29 cellular contexts compared by ENCODE assay signal in the genomic region with DNA sequence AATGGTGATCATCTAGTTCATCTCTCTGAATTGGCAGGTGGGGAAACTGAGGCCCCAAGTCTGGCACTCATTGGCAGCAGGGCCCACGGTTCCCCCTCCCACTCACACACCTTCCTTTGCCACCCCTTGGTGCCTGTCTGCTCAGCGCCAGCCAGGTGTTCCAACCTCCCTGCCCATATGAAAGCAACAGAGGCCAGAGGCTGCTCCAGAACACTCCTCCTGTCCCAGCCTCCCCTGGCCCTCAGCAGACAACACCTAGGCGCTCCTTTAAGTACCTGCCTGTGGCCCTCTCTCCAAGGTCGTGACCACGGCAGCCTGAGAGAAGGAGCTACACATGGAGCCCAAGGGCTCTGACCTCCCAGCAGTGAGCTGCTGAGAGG.
A peak's percentile ranks its signal among the peaks of the same experiment; 100 is the strongest.
DNase-seq lines count a peak whose midpoint lies in the region; ATAC-seq, FAIRE-seq and TF ChIP-seq lines count a peak whose summit lies in the region.
"Had no signal": no experiment of that assay in that cellular context is flagged by ENCODE, and none has a peak within 500 bp of the region (broad histone marks: within the 10 kb centered on the region; RNA-seq: fewer than 3 reads in every experiment).

No MANE protein-coding gene starts in this region.

- no peak overlapping the region for H2BK5ac ChIP-seq in H9 (ENCODE audit: insufficient read length, low read length)
- H2BK5ac ChIP-seq in H1 (ENCODE audit: low read depth, low read length), result no peak overlapping the region

- H2AFZ ChIP-seq in H9 (ENCODE audit: low read length), result no peak overlapping the region
- H2AFZ ChIP-seq in H1 (ENCODE audit: low read length), result no peak overlapping the region

- H3K79me1 ChIP-seq in H9 (ENCODE audit: insufficient read depth, low read depth, low read length, poor library complexity, severe bottlenecking) (no peaks in the 10 kb centered on the region), H1 (ENCODE audit: low read depth, low read length) (no peaks in the 10 kb centered on the region)

- no peak overlapping the region for H2BK20ac ChIP-seq in H9 (ENCODE audit: low read depth, low read length, poor library complexity, severe bottlenecking)
- no peak overlapping the region for H2BK20ac ChIP-seq in H1 (ENCODE audit: low read length)

- H3K4me1 Mint-ChIP-seq in H9, result peaks cover 16 to 23% of the 10 kb centered on the region in 2 experiments
- H3K4me1 Mint-ChIP-seq in activated naive CD4-positive, alpha-beta T cell treated with anti-CD3 and anti-CD28 coated beads, Interleukin-2, amount 10 ng/mL, durations not matched to agents 7 days and 5 days, result no peaks in the 10 kb centered on the region

- TF ChIP-seq POLR2A in H1 (IDR thresholded peaks at IDR 0.05; ENCODE audit: control extremely low read depth in 1 of 2, low read depth in 2 of 2, low read length in 2 of 2) (no peak), sigmoid colon (IDR thresholded peaks at IDR 0.05) (no peak)

- CTCF ChIA-PET in H1 (lab: Charles Lee; ENCODE audit: partially characterized antibody), result interaction anchor here (0.6 to 0.8 kb wide), 3 partner anchors 48 to 296 kb away, joined by 3 read pairs; no protein-coding TSS in a partner anchor
- CTCF ChIA-PET in activated naive CD4-positive, alpha-beta T cell treated with anti-CD3 and anti-CD28 coated beads, Interleukin-2, amount 10 ng/mL, durations not matched to agents 7 days and 5 days (lab: Charles Lee), result no interaction called here

- H3K36me3 ChIP-seq in H1 (ENCODE audit: control insufficient read depth in 2 of 4, insufficient read depth in 4 of 4, low read length in 3 of 4) (no peaks in the 10 kb centered on the region), sigmoid colon (no peaks in the 10 kb centered on the region)
- H3K36me3 ChIP-seq: adrenal gland; BLaER1 treated with 17β-estradiol and CSF1 and Interleukin-3, amounts not matched to agents 10 nM and 100 nM; heart right ventricle; lower lobe of right lung; pancreas; thyroid gland had no signal

- no peak overlapping the region for H3K27ac Mint-ChIP-seq in H9
- no peak overlapping the region for H3K27ac Mint-ChIP-seq in activated naive CD4-positive, alpha-beta T cell treated with anti-CD3 and anti-CD28 coated beads, Interleukin-2, amount 10 ng/mL, durations not matched to agents 7 days and 5 days
- H3K27ac Mint-ChIP-seq: activated naive CD4-positive, alpha-beta T cell treated with anti-CD3 and anti-CD28 coated beads for 36 hours; HFFc6; nephron; stimulated activated naive CD8-positive, alpha-beta T cell treated with anti-CD3 and anti-CD28 coated beads, Interleukin-15, Interleukin-2, amounts not matched to agents 100 ng/mL and 50 ng/mL, for 24 hours had no signal

- intact Hi-C loops in sigmoid colon (cut with DNase I), result no loop called here

- H3K4me2 ChIP-seq in H9 (ENCODE audit: insufficient read depth, insufficient read length, low read length) (no peak overlapping the region), H1 (ENCODE audit: insufficient read depth in 1 of 2, low read depth in 2 of 2, low read length in 2 of 2) (no peak overlapping the region)
- H3K4me2 ChIP-seq: BLaER1 treated with 17β-estradiol and CSF1 and Interleukin-3, amounts not matched to agents 10 nM and 100 nM had no signal

- H3K36me3 Mint-ChIP-seq in H9 (ENCODE audit: insufficient read depth in 1 of 3, low read depth in 3 of 3), result no peaks in the 10 kb centered on the region
- no peaks in the 10 kb centered on the region for H3K36me3 Mint-ChIP-seq in activated naive CD4-positive, alpha-beta T cell treated with anti-CD3 and anti-CD28 coated beads, Interleukin-2, amount 10 ng/mL, durations not matched to agents 7 days and 5 days

- no peak overlapping the region for H2BK12ac ChIP-seq in H9 (ENCODE audit: insufficient read length, low read depth, low read length)
- H2BK12ac ChIP-seq in H1 (ENCODE audit: low read depth, low read length), result 0 out of 2 replicates have a peak overlapping the region, but pooled peaks have one; percentile 50

- H3K56ac ChIP-seq in H9 (ENCODE audit: insufficient read length, low read depth, low read length) (no peak overlapping the region), H1 (replicated peaks; ENCODE audit: insufficient read length, low read depth, low read length) (no peak overlapping the region)

- H4K5ac ChIP-seq in H9 (ENCODE audit: insufficient read length, low read depth, low read length), result no peak overlapping the region
- H4K5ac ChIP-seq in H1 (ENCODE audit: insufficient read length, low read depth, low read length), result no peak overlapping the region

- TF ChIP-seq RAD21 in H1 (IDR thresholded peaks at IDR 0.05 in 1 of 2, conservative IDR thresholded peaks at IDR 0.05 in 1 of 2; ENCODE audit: low read depth in 2 of 2, low read length in 2 of 2), result no peak

- no peaks in the 10 kb centered on the region for H3K9me3 ChIP-seq in H9 (ENCODE audit: control insufficient read depth, low read depth, low read length)
- H3K9me3 ChIP-seq in H1 (ENCODE audit: insufficient read depth in 2 of 2, low read depth in 1 of 2, low read length in 1 of 2), result no peaks in the 10 kb centered on the region
- H3K9me3 ChIP-seq in sigmoid colon, result no peaks in the 10 kb centered on the region
- H3K9me3 ChIP-seq: adrenal gland; BLaER1 treated with 17β-estradiol and CSF1 and Interleukin-3, amounts not matched to agents 10 nM and 100 nM; body of pancreas; heart right ventricle; lower lobe of right lung; pancreas; thyroid gland had no signal

- POLR2A ChIA-PET in H1 (lab: Charles Lee; ENCODE audit: partially characterized antibody), result no interaction called here

- H3K14ac ChIP-seq in H9 (ENCODE audit: insufficient read depth, low read length) (no peak overlapping the region), H1 (ENCODE audit: insufficient read length) (no peak overlapping the region)

- H3K23me2 ChIP-seq in H9 (ENCODE audit: insufficient read length, low read depth, low read length, poor library complexity, severe bottlenecking), result no peaks in the 10 kb centered on the region
- no peaks in the 10 kb centered on the region for H3K23me2 ChIP-seq in H1 (ENCODE audit: low read depth, low read length)

- no peak for ATAC-seq in HG02798 (IDR thresholded peaks at IDR 0.05; ENCODE audit: poor library complexity, unreplicated experiment)
- ATAC-seq: body of pancreas, pancreas had no signal

- H2AK5ac ChIP-seq in H9 (ENCODE audit: insufficient read length, low read length) (no peak overlapping the region), H1 (ENCODE audit: low read depth, low read length) (peak overlapping the region; percentile 39; the same call in 1 of the 2 replicates)

- H3T11ph ChIP-seq in H9 (ENCODE audit: low read length), result no peak overlapping the region

- H3K27me3 ChIP-seq in H9 (ENCODE audit: insufficient read depth, low read length) (no peaks in the 10 kb centered on the region), H1 (replicated peaks in 1 of 4; ENCODE audit: control insufficient read depth in 3 of 4, extremely low read depth in 1 of 4, insufficient read depth in 3 of 4, low read length in 3 of 4) (no peaks in the 10 kb centered on the region), sigmoid colon (no peaks in the 10 kb centered on the region)
- H3K27me3 ChIP-seq: adrenal gland; BLaER1 treated with 17β-estradiol and CSF1 and Interleukin-3, amounts not matched to agents 10 nM and 100 nM; body of pancreas; heart right ventricle; pancreas; thyroid gland had no signal

- no peak overlapping the region for H3K23ac ChIP-seq in H9 (ENCODE audit: insufficient read length, low read depth, low read length)
- no peak overlapping the region for H3K23ac ChIP-seq in H1 (ENCODE audit: insufficient read length)

- DNase-seq in GM12865 (ENCODE audit: low read depth) (no peak), H9 (peak; percentile 9), H1 (ENCODE audit: low read depth in 1 of 2, low spot score in 2 of 2) (peak in 1 of 2 experiments; percentile 23), sigmoid colon (peak; percentile 22), GM19238 (ENCODE audit: insufficient read length, low spot score) (no peak)
- DNase-seq in activated naive CD4-positive, alpha-beta T cell treated with anti-CD3 and anti-CD28 coated beads, Interleukin-2, amount 10 ng/mL, durations not matched to agents 7 days and 5 days, result no peak
- DNase-seq: activated CD4-positive, alpha-beta T cell treated with anti-CD3 and anti-CD28 coated beads for 1 hour; activated naive CD4-positive, alpha-beta T cell treated with anti-CD3 and anti-CD28 coated beads for 36 hours; body of pancreas; foreskin melanocyte; HFFc6; lower lobe of right lung; NCI-H1048; NCI-H1694 treated with DMSO at 0.1 percent for 48 hours; NCI-H446; NCI-H774; retina; SIG-M5; stimulated activated CD4-positive, alpha-beta T cell treated with anti-CD3 and anti-CD28 coated beads, Interleukin-2, amount 100 ng/mL, for 24 hours; SW 1271; thyroid gland had no signal

- WGBS in H9 (ENCODE audit: extremely low coverage, insufficient read length, low lambda C conversion rate), result no CpG with 5 or more reads among the region's 5 CpGs
- 91% methylated on average over 5 of the region's 5 CpGs; no CpG with 5 or more reads in 1 of the 2 experiments for WGBS in H1 (ENCODE audit: extremely low coverage in 1 of 2, insufficient coverage in 1 of 2, insufficient read length in 1 of 2, insufficient replicate concordance in 2 of 2, low coverage in 1 of 2, low lambda C conversion rate in 2 of 2, missing lambda C conversion rate in 1 of 2), 2 experiments
- WGBS in sigmoid colon, 2 donors, result 83 to 91% methylated on average over 5 of the region's 5 CpGs

- TF ChIP-seq EP300 in H1 (IDR thresholded peaks at IDR 0.05; ENCODE audit: borderline replicate concordance in 1 of 2, low read depth in 2 of 2, low read length in 2 of 2), result no peak
- no peak for TF ChIP-seq EP300 in sigmoid colon (IDR thresholded peaks at IDR 0.05)

- H3K4ac ChIP-seq in H9 (ENCODE audit: low read depth, low read length) (no peak overlapping the region), H1 (replicated peaks; ENCODE audit: insufficient read length, low read depth, low read length) (no peak overlapping the region)

- H2BK15ac ChIP-seq in H9 (ENCODE audit: low read depth, low read length), result no peak overlapping the region
- peak overlapping the region; percentile 19; the same call in 1 of the 2 replicates for H2BK15ac ChIP-seq in H1 (ENCODE audit: low read length)

- H2BK120ac ChIP-seq in H9 (ENCODE audit: low read depth, low read length, poor library complexity, severe bottlenecking) (no peak overlapping the region), H1 (replicated peaks; ENCODE audit: low read depth, low read length) (no peak overlapping the region)

- H3K4me3 Mint-ChIP-seq in H9, result no peak overlapping the region
- no peak overlapping the region for H3K4me3 Mint-ChIP-seq in activated naive CD4-positive, alpha-beta T cell treated with anti-CD3 and anti-CD28 coated beads, Interleukin-2, amount 10 ng/mL, durations not matched to agents 7 days and 5 days
- H3K4me3 Mint-ChIP-seq: activated naive CD4-positive, alpha-beta T cell treated with anti-CD3 and anti-CD28 coated beads for 36 hours; HFFc6; nephron; stimulated activated naive CD8-positive, alpha-beta T cell treated with anti-CD3 and anti-CD28 coated beads, Interleukin-15, Interleukin-2, amounts not matched to agents 100 ng/mL and 50 ng/mL, for 24 hours had no signal

- H3K18ac ChIP-seq in H9 (ENCODE audit: insufficient read length, low read depth, low read length) (no peak overlapping the region), H1 (ENCODE audit: extremely low read depth, low read length) (no peak overlapping the region)

- H3K9me3 Mint-ChIP-seq in H9, result no peaks in the 10 kb centered on the region; a peak in 1 of 5 replicates
- no peaks in the 10 kb centered on the region for H3K9me3 Mint-ChIP-seq in activated naive CD4-positive, alpha-beta T cell treated with anti-CD3 and anti-CD28 coated beads, Interleukin-2, amount 10 ng/mL, durations not matched to agents 7 days and 5 days
- H3K9me3 Mint-ChIP-seq: activated naive CD4-positive, alpha-beta T cell treated with anti-CD3 and anti-CD28 coated beads for 36 hours; HFFc6; nephron; stimulated activated naive CD8-positive, alpha-beta T cell treated with anti-CD3 and anti-CD28 coated beads, Interleukin-15, Interleukin-2, amounts not matched to agents 100 ng/mL and 50 ng/mL, for 24 hours had no signal

- H3K79me2 ChIP-seq in H9 (ENCODE audit: insufficient read depth, low read length), result no peaks in the 10 kb centered on the region
- H3K79me2 ChIP-seq in H1 (ENCODE audit: control insufficient read depth in 1 of 2, insufficient read depth in 2 of 2, low read length in 2 of 2), result no peaks in the 10 kb centered on the region

- H3K4me3 ChIP-seq in GM12865 (ENCODE audit: low read depth, low read length) (peak overlapping the region; percentile 15), H1 (ENCODE audit: extremely low read depth in 1 of 4, insufficient read depth in 2 of 4, low read depth in 3 of 4, low read length in 4 of 4) (no peak overlapping the region), sigmoid colon (no peak overlapping the region)
- H3K4me3 ChIP-seq: adrenal gland; BLaER1 treated with 17β-estradiol and CSF1 and Interleukin-3, amounts not matched to agents 10 nM and 100 nM; body of pancreas; heart right ventricle; lower lobe of right lung; pancreas; thyroid gland had no signal

- H3K9ac ChIP-seq in H9 (ENCODE audit: extremely low read depth, insufficient read length, low read length) (no peak overlapping the region), H1 (replicated peaks in 1 of 4; ENCODE audit: extremely low read depth in 1 of 4, low read depth in 3 of 4, low read length in 3 of 4) (no peak overlapping the region)
- H3K9ac ChIP-seq: BLaER1 treated with 17β-estradiol and CSF1 and Interleukin-3, amounts not matched to agents 10 nM and 100 nM had no signal

- H4K20me1 ChIP-seq in H9 (ENCODE audit: control insufficient read depth, insufficient read depth, insufficient read length) (no peaks in the 10 kb centered on the region), H1 (replicated peaks in 1 of 2; ENCODE audit: control insufficient read depth in 1 of 2, insufficient read depth in 2 of 2, low read length in 2 of 2) (no peaks in the 10 kb centered on the region)
- H4K20me1 ChIP-seq: BLaER1 treated with 17β-estradiol and CSF1 and Interleukin-3, amounts not matched to agents 10 nM and 100 nM had no signal

- TF ChIP-seq CTCF in GM12865 (IDR thresholded peaks at IDR 0.05; ENCODE audit: insufficient read depth, low read depth, low read length, missing control alignments), result no peak
- TF ChIP-seq CTCF in H9 (conservative IDR thresholded peaks at IDR 0.05), result no peak
- no peak for TF ChIP-seq CTCF in H1 (IDR thresholded peaks at IDR 0.05; ENCODE audit: control extremely low read depth in 1 of 3, insufficient read depth in 1 of 3, low read depth in 1 of 3, low read length in 3 of 3)
- TF ChIP-seq CTCF in sigmoid colon (IDR thresholded peaks at IDR 0.05), result no peak

- H3K27me3 Mint-ChIP-seq in H9 (ENCODE audit: low read depth), result peaks cover 2% of the 10 kb centered on the region; the same call in 1 of the 2 replicates
- H3K27me3 Mint-ChIP-seq in activated naive CD4-positive, alpha-beta T cell treated with anti-CD3 and anti-CD28 coated beads, Interleukin-2, amount 10 ng/mL, durations not matched to agents 7 days and 5 days, result no peaks in the 10 kb centered on the region
- H3K27me3 Mint-ChIP-seq: stimulated activated naive CD8-positive, alpha-beta T cell treated with anti-CD3 and anti-CD28 coated beads, Interleukin-15, Interleukin-2, amounts not matched to agents 100 ng/mL and 50 ng/mL, for 24 hours had no signal

- H4K8ac ChIP-seq in H9 (replicated peaks; ENCODE audit: insufficient read length, low read depth, low read length), result no peak overlapping the region
- no peak overlapping the region for H4K8ac ChIP-seq in H1 (ENCODE audit: extremely low read depth, insufficient read depth, low read length)

- no peak for FAIRE-seq in H1 (lab: Jason Lieb, UNC)
- FAIRE-seq: pancreas, RCC 7860 had no signal

- H3K4me1 ChIP-seq in H9 (ENCODE audit: insufficient read depth, low read length) (peaks cover 2% of the 10 kb centered on the region; the same call in 1 of the 2 replicates), H1 (replicated peaks in 1 of 4; ENCODE audit: control insufficient read depth in 3 of 4, insufficient read depth in 4 of 4, low read length in 3 of 4) (peaks cover 0 to 4% (median 2%) of the 10 kb centered on the region in 4 experiments; a peak in 5 of 7 replicates), sigmoid colon (no peaks in the 10 kb centered on the region)
- H3K4me1 ChIP-seq: adrenal gland, body of pancreas, heart right ventricle, lower lobe of right lung, pancreas, thyroid gland had no signal

- H3K27ac ChIP-seq in H9 (ENCODE audit: insufficient read length, low read depth, low read length) (no peak overlapping the region), H1 (ENCODE audit: low read depth, low read length) (no peak overlapping the region), sigmoid colon (no peak overlapping the region)
- H3K27ac ChIP-seq: adrenal gland; BLaER1 treated with 17β-estradiol and CSF1 and Interleukin-3, amounts not matched to agents 10 nM and 100 nM; body of pancreas; heart right ventricle; lower lobe of right lung; pancreas; thyroid gland had no signal

- H4K91ac ChIP-seq in H9 (ENCODE audit: insufficient read length, low read depth, low read length) (no peak overlapping the region), H1 (replicated peaks; ENCODE audit: insufficient read length, low read length) (no peak overlapping the region)

Comparison
In these comparisons a context has a peak if more than half of its experiments do, and no peak if none do; other contexts are left out.
1. DNase-seq: peak in H9 (single experiment) and sigmoid colon (single experiment); none in GM12865 (single experiment), GM19238 (single experiment) and activated naive CD4-positive, alpha-beta T cell treated with anti-CD3 and anti-CD28 coated beads, Interleukin-2, amount 10 ng/mL, durations not matched to agents 7 days and 5 days (single experiment).